ENCODE assay signal across 22 cellular contexts in genomic region chr14:82441270-82441669, GRCh38.
A peak's percentile ranks its signal among the peaks of the same experiment; 100 is the strongest.
DNase-seq lines count a peak whose midpoint lies in the region; ATAC-seq, FAIRE-seq and TF ChIP-seq lines count a peak whose summit lies in the region.
"Had no signal": no experiment of that assay in that cellular context is flagged by ENCODE, and none has a peak within 500 bp of the region (broad histone marks: within the 10 kb centered on the region; RNA-seq: fewer than 3 reads in every experiment).

No MANE protein-coding gene starts in this region.

- H3K4me3 Mint-ChIP-seq in activated T-cell treated with anti-CD3 and anti-CD28 coated beads, Interleukin-2, amount 50 U/mL, for 72 hours, result no peak overlapping the region
- H3K4me3 Mint-ChIP-seq: CD14-positive monocyte; CD4-positive, alpha-beta memory T cell; CD4-positive, CD25-positive, alpha-beta regulatory T cell; CD8-positive, alpha-beta memory T cell had no signal

- WGBS in A549 (ENCODE audit: missing lambda C conversion rate), result 19% methylated on average over 3 of the region's 3 CpGs
- 3% methylated on average over 3 of the region's 3 CpGs for WGBS in K562 (ENCODE audit: insufficient coverage, low coverage, missing lambda C conversion rate)

- no peaks in the 10 kb centered on the region for H3K27me3 ChIP-seq in K562 (ENCODE audit: control insufficient read depth in 2 of 2, insufficient read depth in 2 of 2, low read length in 2 of 2)
- H3K27me3 ChIP-seq: BE2C, BLaER1 had no signal

- H3K4me3 ChIP-seq in A549 (no peak overlapping the region), K562 (no peak overlapping the region)
- H3K4me3 ChIP-seq: BLaER1 had no signal

- in situ Hi-C loops in K562 (cut with MboI), result no loop called here

- TF ChIP-seq POLR2A in A549 (IDR thresholded peaks at IDR 0.05; ENCODE audit: low read length) (no peak), K562 (conservative IDR thresholded peaks at IDR 0.05) (no peak)

- FAIRE-seq in A549 (lab: Jason Lieb, UNC), result no peak
- FAIRE-seq in K562 (lab: Jason Lieb, UNC), result no peak
- FAIRE-seq: D721Med, G401.6, GM12891, GM19239 had no signal

- no peaks in the 10 kb centered on the region for H3K36me3 ChIP-seq in K562 (ENCODE audit: control insufficient read depth, insufficient read depth, low read length)
- H3K36me3 ChIP-seq: BE2C, BLaER1 had no signal

- no peak for TF ChIP-seq EP300 in A549 (IDR thresholded peaks at IDR 0.05)
- no peak for TF ChIP-seq EP300 in K562 (IDR thresholded peaks at IDR 0.05; ENCODE audit: low read length)

- H3K27ac ChIP-seq in A549 (no peak overlapping the region), K562 (ENCODE audit: extremely low read depth, low read depth, low read length) (no peak overlapping the region)
- H3K27ac ChIP-seq: 22Rv1, BLaER1 had no signal

- no peaks in the 10 kb centered on the region for H3K27me3 Mint-ChIP-seq in activated T-cell treated with anti-CD3 and anti-CD28 coated beads, Interleukin-2, amount 50 U/mL, for 72 hours (ENCODE audit: low read depth)
- H3K27me3 Mint-ChIP-seq: CD4-positive, alpha-beta memory T cell; CD4-positive, CD25-positive, alpha-beta regulatory T cell; CD8-positive, alpha-beta memory T cell had no signal

- intact Hi-C loops in K562 (cut with micrococcal nuclease), result no loop called here

- CTCF ChIA-PET in A549 (lab: Yijun Ruan, JAX), result no interaction called here
- CTCF ChIA-PET in K562 (lab: Yijun Ruan, JAX; ENCODE audit: low intra/inter-chr PET ratio), result no interaction called here

- H3K36me3 Mint-ChIP-seq in activated T-cell treated with anti-CD3 and anti-CD28 coated beads, Interleukin-2, amount 50 U/mL, for 72 hours (ENCODE audit: insufficient read depth in 2 of 2), result peaks cover 2 to 3% of the 10 kb centered on the region in 2 donors
- H3K36me3 Mint-ChIP-seq: CD14-positive monocyte; CD4-positive, alpha-beta memory T cell; CD4-positive, CD25-positive, alpha-beta regulatory T cell; CD8-positive, alpha-beta memory T cell had no signal

- POLR2A ChIA-PET in A549 (lab: Yijun Ruan, JAX) (no interaction called here), K562 (lab: Yijun Ruan, JAX) (no interaction called here)

- H3K27ac Mint-ChIP-seq in activated T-cell treated with anti-CD3 and anti-CD28 coated beads, Interleukin-2, amount 50 U/mL, for 72 hours, result peak overlapping the region; percentile 17
- H3K27ac Mint-ChIP-seq: CD14-positive monocyte; CD4-positive, alpha-beta memory T cell; CD4-positive, CD25-positive, alpha-beta regulatory T cell; CD8-positive, alpha-beta memory T cell had no signal

- H3K9me3 ChIP-seq in A549 (no peaks in the 10 kb centered on the region), K562 (replicated peaks; ENCODE audit: control insufficient read depth, insufficient read depth, low read depth, low read length) (no peaks in the 10 kb centered on the region; the same call in 1 of the 2 replicates)
- H3K9me3 ChIP-seq: BE2C, BLaER1, Caco-2 had no signal

- H3K4me2 ChIP-seq in A549 (no peak overlapping the region), K562 (ENCODE audit: insufficient read depth, low read length) (no peak overlapping the region)
- H3K4me2 ChIP-seq: BLaER1 had no signal

- no peak overlapping the region for H3K9ac ChIP-seq in K562 (ENCODE audit: insufficient read depth in 1 of 2, low read depth in 2 of 2, low read length in 2 of 2)
- H3K9ac ChIP-seq: BLaER1 had no signal

- H3K9me1 ChIP-seq in K562 (ENCODE audit: control insufficient read depth, insufficient read depth, low read length), result no peaks in the 10 kb centered on the region

- no TSS peak for BruUV-seq in K562 (replicated peaks; lab: Mats Ljungman, UMichigan)

- DNase-seq in activated T-cell treated with anti-CD3 and anti-CD28 coated beads, Interleukin-2, amount 50 U/mL, for 72 hours, result no peak
- DNase-seq in activated T-cell treated with anti-CD3 and anti-CD28 coated beads for 4 hours, result no peak
- no peak for DNase-seq in A549 (ENCODE audit: low read depth in 1 of 2, low spot score in 1 of 2)
- no peak for DNase-seq in K562 (ENCODE audit: extremely low read depth in 1 of 4, low spot score in 3 of 4)
- no peak for DNase-seq in COR-L47 (lab: John Stamatoyannopoulos, UW)
- DNase-seq: ACHN; BE2C; C1 segment of cervical spinal cord; Caco-2; Calu3; CD4-positive, alpha-beta memory T cell; CD4-positive, CD25-positive, alpha-beta regulatory T cell; CD8-positive, alpha-beta memory T cell; DMS79 treated with DMSO at 0.1 percent for 48 hours; GF-D8 had no signal

- peaks cover 11 to 15% of the 10 kb centered on the region in 2 donors for H3K9me3 Mint-ChIP-seq in activated T-cell treated with anti-CD3 and anti-CD28 coated beads, Interleukin-2, amount 50 U/mL, for 72 hours

- H4K20me1 ChIP-seq in K562 (replicated peaks; ENCODE audit: control insufficient read depth, insufficient read depth, low read length), result no peaks in the 10 kb centered on the region
- H4K20me1 ChIP-seq: BLaER1 had no signal

- TF ChIP-seq CTCF in A549 (IDR thresholded peaks at IDR 0.05) (no peak), K562 (IDR thresholded peaks at IDR 0.05 in 2 of 3, conservative IDR thresholded peaks at IDR 0.05 in 1 of 3; ENCODE audit: insufficient read depth in 2 of 3, low read depth in 1 of 3, low read length in 3 of 3) (no peak)

- H3K4me1 ChIP-seq in A549 (no peaks in the 10 kb centered on the region), K562 (replicated peaks in 1 of 2; ENCODE audit: control insufficient read depth in 2 of 2, insufficient read depth in 2 of 2, low read length in 2 of 2) (no peaks in the 10 kb centered on the region)
- H3K4me1 ChIP-seq: BE2C, BLaER1, Caco-2 had no signal

- H2AFZ ChIP-seq in K562 (ENCODE audit: low read depth, low read length), result no peak overlapping the region

- no peak for ATAC-seq in activated T-cell treated with anti-CD3 and anti-CD28 coated beads, Interleukin-2, amount 50 U/mL, for 72 hours (replicated peaks in 1 of 2)
- ATAC-seq in A549, result no peak
- ATAC-seq in K562, result no peak

- TF ChIP-seq RAD21 in A549 (conservative IDR thresholded peaks at IDR 0.05 in 1 of 2, IDR thresholded peaks at IDR 0.05 in 1 of 2) (no peak), K562 (CRISPR knock-in tag; conservative IDR thresholded peaks at IDR 0.05 in 1 of 2, IDR thresholded peaks at IDR 0.05 in 1 of 2) (no peak)

- no peaks in the 10 kb centered on the region for H3K4me1 Mint-ChIP-seq in activated T-cell treated with anti-CD3 and anti-CD28 coated beads, Interleukin-2, amount 50 U/mL, for 72 hours (ENCODE audit: low read depth)
- H3K4me1 Mint-ChIP-seq: CD14-positive monocyte; CD4-positive, alpha-beta memory T cell; CD4-positive, CD25-positive, alpha-beta regulatory T cell; CD8-positive, alpha-beta memory T cell had no signal

- H3K79me2 ChIP-seq in K562 (ENCODE audit: control insufficient read depth, insufficient read depth, low read length), result no peaks in the 10 kb centered on the region

TF ChIP-seq in A549, 52 proteins besides CTCF, POLR2A, EP300 and RAD21:
- TF ChIP-seq EHMT2 (IDR thresholded peaks at IDR 0.05; ENCODE audit: low read depth), result no peak
- no peak for TF ChIP-seq BHLHE40 (IDR thresholded peaks at IDR 0.05; ENCODE audit: low read depth, low read length)
- TF ChIP-seq MAFK (IDR thresholded peaks at IDR 0.05; ENCODE audit: partially characterized antibody), result peak; percentile 69
- no peak for TF ChIP-seq TFCP2L1 (CRISPR knock-in tag; IDR thresholded peaks at IDR 0.05)
- TF ChIP-seq NPAS2 (CRISPR knock-in tag; IDR thresholded peaks at IDR 0.05; ENCODE audit: borderline replicate concordance), result no peak
- no peak for TF ChIP-seq KDM5A (IDR thresholded peaks at IDR 0.05)
- TF ChIP-seq ATOH8 (CRISPR knock-in tag; IDR thresholded peaks at IDR 0.05; ENCODE audit: low read depth), result no peak
TF ChIP-seq in A549: peak in this region for 1.

TF ChIP-seq in K562, 482 proteins besides CTCF, POLR2A, EP300 and RAD21:
- TF ChIP-seq ZNF316 (IDR thresholded peaks at IDR 0.05) (peak; percentile 4; the same call in 1 of the 2 replicates), CBX3 (IDR thresholded peaks at IDR 0.05; ENCODE audit: borderline replicate concordance in 1 of 2, low read length in 2 of 2) (no peak)
